In genomic region chr15:41561104-41561776, GRCh38 we compare ENCODE assay signal across 16 cellular contexts. TPM values are rescaled to one million over a fixed set of nuclear protein-coding genes. Genes with fewer than 3 reads are reported as not detected.
A peak's percentile ranks its signal among the peaks of the same experiment; 100 is the strongest.
DNase-seq lines count a peak whose midpoint lies in the region; TF ChIP-seq lines count a peak whose summit lies in the region.
"Had no signal": no experiment of that assay in that cellular context is flagged by ENCODE, and none has a peak within 500 bp of the region (broad histone marks: within the 10 kb centered on the region; RNA-seq: fewer than 3 reads in every experiment).

No MANE protein-coding gene starts in this region.

- CTCF ChIA-PET in CD8-positive, alpha-beta memory T cell (lab: Charles Lee) = interaction anchor here (1.1 kb wide), 1 partner anchor 213 kb away, joined by 3 read pairs; the partner anchor contains the start of gene MAPKBP1

- peaks cover 21 to 28% of the 10 kb centered on the region in 2 donors for H3K27me3 Mint-ChIP-seq in CD8-positive, alpha-beta memory T cell

- no peak for TF ChIP-seq POLR2A in erythroblast (IDR thresholded peaks at IDR 0.05; ENCODE audit: low read length)

- peaks cover 18% of the 10 kb centered on the region for H3K4me1 ChIP-seq in CD8-positive, alpha-beta memory T cell (ENCODE audit: insufficient read depth, low read length)
- H3K4me1 ChIP-seq in tibial artery = peaks cover 0 to 21% (median 18%) of the 10 kb centered on the region in 4 donors
- H3K4me1 ChIP-seq: colonic mucosa had no signal

- H3K4me3 Mint-ChIP-seq in CD8-positive, alpha-beta memory T cell = peak overlapping the region in 4 of 7 donors; percentile 43 to 74 (median 60)

- peaks cover 0 to 1% (median 0%) of the 10 kb centered on the region in 3 donors for H3K36me3 Mint-ChIP-seq in CD8-positive, alpha-beta memory T cell

- POLR2A ChIA-PET in CD8-positive, alpha-beta memory T cell (lab: Charles Lee) = no interaction called here

- no peak for DNase-seq in CD8-positive, alpha-beta memory T cell
- peak; percentile 22 for DNase-seq in NCI-H2196 (lab: John Stamatoyannopoulos, UW; ENCODE audit: unreplicated experiment)
- DNase-seq in fibroblast of pulmonary artery (ENCODE audit: low read depth) = no peak
- peak; percentile 14 for DNase-seq in occipital lobe (lab: John Stamatoyannopoulos, UW)
- DNase-seq in tibial artery = no peak
- no peak for DNase-seq in erythroblast (lab: John Stamatoyannopoulos, UW)
- no peak for DNase-seq in RKO (ENCODE audit: low spot score)
- DNase-seq in foreskin melanocyte = no peak
- DNase-seq: activated naive CD8-positive, alpha-beta T cell treated with anti-CD3 and anti-CD28 coated beads, Interleukin-2, amount 50 U/mL, for 24 hours; activated T-cell treated with anti-CD3 and anti-CD28 coated beads, Interleukin-2, amount 50 U/mL, for 1 hour; colonic mucosa; NCI-H2081; stimulated activated naive CD8-positive, alpha-beta T cell treated with anti-CD3 and anti-CD28 coated beads, Interleukin-15, Interleukin-2, amounts not matched to agents 100 U/mL and 50 U/mL, for 24 hours had no signal

- no peak overlapping the region for H3K4me3 ChIP-seq in CD8-positive, alpha-beta memory T cell (ENCODE audit: low read length)
- H3K4me3 ChIP-seq in fibroblast of pulmonary artery (replicated peaks; ENCODE audit: low read depth, low read length) (peak overlapping the region; percentile 2), tibial artery (no peak overlapping the region)
- H3K4me3 ChIP-seq: colonic mucosa, GM12878 had no signal

- no peak for TF ChIP-seq CTCF in fibroblast of pulmonary artery (IDR thresholded peaks at IDR 0.05; ENCODE audit: low read length, missing control alignments)
- TF ChIP-seq CTCF in tibial artery (IDR thresholded peaks at IDR 0.05) = no peak

- no peaks in the 10 kb centered on the region for H3K9me3 ChIP-seq in CD8-positive, alpha-beta memory T cell (ENCODE audit: low read length)
- H3K9me3 ChIP-seq in tibial artery = no peaks in the 10 kb centered on the region
- H3K9me3 ChIP-seq: BE2C, colonic mucosa had no signal

- H3K9me3 Mint-ChIP-seq in CD8-positive, alpha-beta memory T cell = no peaks in the 10 kb centered on the region
- H3K9me3 Mint-ChIP-seq: activated naive CD8-positive, alpha-beta T cell treated with anti-CD3 and anti-CD28 coated beads, Interleukin-2, amount 50 U/mL, for 24 hours had no signal

- peaks cover 8% of the 10 kb centered on the region for H3K27me3 ChIP-seq in CD8-positive, alpha-beta memory T cell (ENCODE audit: insufficient read depth, low read length, poor library complexity, severe bottlenecking)
- no peaks in the 10 kb centered on the region for H3K27me3 ChIP-seq in tibial artery
- H3K27me3 ChIP-seq: BE2C, colonic mucosa had no signal

- intact Hi-C loops in tibial artery (cut with DNase I; ENCODE audit: low total_unique reads) = no loop called here

- H3K4me1 Mint-ChIP-seq in CD8-positive, alpha-beta memory T cell = peaks cover 12 to 18% (median 18%) of the 10 kb centered on the region in 3 donors

- no peak overlapping the region for H3K27ac Mint-ChIP-seq in CD8-positive, alpha-beta memory T cell
- H3K27ac Mint-ChIP-seq: activated naive CD8-positive, alpha-beta T cell treated with anti-CD3 and anti-CD28 coated beads, Interleukin-2, amount 50 U/mL, for 24 hours had no signal

- no peak overlapping the region for H3K27ac ChIP-seq in CD8-positive, alpha-beta memory T cell (ENCODE audit: low read depth, low read length)
- no peak overlapping the region for H3K27ac ChIP-seq in tibial artery
- H3K27ac ChIP-seq: colonic mucosa, HL-60 had no signal

- H3K36me3 ChIP-seq in CD8-positive, alpha-beta memory T cell (ENCODE audit: insufficient read depth, low read length) = no peaks in the 10 kb centered on the region
- no peaks in the 10 kb centered on the region for H3K36me3 ChIP-seq in tibial artery
- H3K36me3 ChIP-seq: colonic mucosa had no signal

RNA-seq across cellular contexts. Expression of gene TYRO3, which starts 2.2 kb away (rescaled TPM):
- 1 to 10 TPM; 2.0 to 2.6 TPM for total RNA-seq in CD8-positive, alpha-beta memory T cell
- 0.46 TPM for polyA plus RNA-seq in CD8-positive, alpha-beta memory T cell
- total RNA-seq in occipital lobe = 20.3 TPM

RNA-seq across cellular contexts. Expression of gene RPAP1, which starts 17.2 kb away (rescaled TPM):
- 10 to 100 TPM; 64.6 to 69.3 TPM for total RNA-seq in CD8-positive, alpha-beta memory T cell
- 20.7 TPM for polyA plus RNA-seq in CD8-positive, alpha-beta memory T cell
- total RNA-seq in occipital lobe = 10.1 TPM

RNA-seq across cellular contexts. Expression of gene LTK, which starts 47.6 kb away (rescaled TPM):
- under 1 TPM; 0.27 to 0.31 TPM for total RNA-seq in CD8-positive, alpha-beta memory T cell
- polyA plus RNA-seq in CD8-positive, alpha-beta memory T cell = 7.3 TPM
- total RNA-seq in occipital lobe = not detected

Comparison
In these comparisons a context has a peak if more than half of its experiments do, and no peak if none do; other contexts are left out.
1. DNase-seq: peak in NCI-H2196 (single experiment) and occipital lobe (single experiment); none in CD8-positive, alpha-beta memory T cell (0 of 5), fibroblast of pulmonary artery (single experiment), tibial artery (0 of 2), erythroblast (0 of 2), RKO (single experiment) and foreskin melanocyte (single experiment).